ENCODE assay signal across 8 cellular contexts in genomic region chr19:40348961-40349507, GRCh38. TPM values are rescaled to one million over a fixed set of nuclear protein-coding genes. Genes with fewer than 3 reads are reported as not detected.
A peak's percentile ranks its signal among the peaks of the same experiment; 100 is the strongest.
DNase-seq lines count a peak whose midpoint lies in the region; ATAC-seq, FAIRE-seq and TF ChIP-seq lines count a peak whose summit lies in the region.

No MANE protein-coding gene starts in this region.

- in situ Hi-C loops in astrocyte of the cerebellum (cut with HindIII; ENCODE audit: low sequenced_read_pairs) = no loop called here

- H3K9me3 ChIP-seq in A549 (no peaks in the 10 kb centered on the region), ES-I3 (ENCODE audit: control insufficient read depth, insufficient read depth, low read length) (no peaks in the 10 kb centered on the region)

- TF ChIP-seq EP300 in A549 (IDR thresholded peaks at IDR 0.05) = no peak

- no peaks in the 10 kb centered on the region for H3K9me3 Mint-ChIP-seq in stimulated activated naive CD8-positive, alpha-beta T cell treated with anti-CD3 and anti-CD28 coated beads, Interleukin-15, amount 100 ng/mL, for 72 hours

- 5% methylated on average over 17 of the region's 17 CpGs for WGBS in A549 (ENCODE audit: missing lambda C conversion rate)

- H3K4me2 ChIP-seq in A549 = peak overlapping the region; percentile 77

- FAIRE-seq in A549 (lab: Jason Lieb, UNC) = no peak

- POLR2A ChIA-PET in A549 (lab: Yijun Ruan, JAX) = interaction anchor here (0.8 to 1.8 kb wide), 13 partner anchors 12 to 516 kb away, joined by 3 to 19 read pairs (median 7); partner anchors contain the start of genes BLVRB and SERTAD1

- no peaks in the 10 kb centered on the region for H3K36me3 ChIP-seq in ES-I3 (ENCODE audit: insufficient read depth, low read length)

- no peak for TF ChIP-seq POLR2A in A549 (IDR thresholded peaks at IDR 0.05; ENCODE audit: low read length)

- DNase-seq in A549 (ENCODE audit: low read depth in 1 of 2, low spot score in 1 of 2) (peak; percentile 83 to 89), NCI-H510A (lab: John Stamatoyannopoulos, UW) (peak; percentile 8), astrocyte of the cerebellum (ENCODE audit: low read depth) (no peak), iris pigment epithelial cell (ENCODE audit: low read depth) (peak; percentile 42)
- DNase-seq in stimulated activated naive CD8-positive, alpha-beta T cell treated with anti-CD3 and anti-CD28 coated beads, Interleukin-15, amount 100 ng/mL, for 72 hours = no peak
- DNase-seq in stimulated activated naive CD4-positive, alpha-beta T cell treated with Interleukin-2 at 50 U/mL for 16 hours (lab: John Stamatoyannopoulos, UW) = no peak

- H3K4me3 ChIP-seq in A549 = peak overlapping the region; percentile 80
- peak overlapping the region; percentile 93 for H3K4me3 ChIP-seq in astrocyte of the cerebellum (ENCODE audit: low read depth, low read length)

- H3K4me1 ChIP-seq in A549 (peaks cover 8% of the 10 kb centered on the region), ES-I3 (ENCODE audit: insufficient read depth, low read length) (no peaks in the 10 kb centered on the region)

- ATAC-seq in A549 (peak in 1 of 2 experiments; percentile 21; a peak in 2 of 6 replicates), HG03280 (IDR thresholded peaks at IDR 0.05; ENCODE audit: unreplicated experiment) (no peak)
- ATAC-seq in stimulated activated naive CD8-positive, alpha-beta T cell treated with anti-CD3 and anti-CD28 coated beads, Interleukin-15, amount 100 ng/mL, for 72 hours = no peak

- CTCF ChIA-PET in A549 (lab: Yijun Ruan, JAX) = interaction anchor here (1.1 to 3.8 kb wide), 4 partner anchors 13 to 44 kb away, joined by 3 to 24 read pairs (median 5); no protein-coding TSS in a partner anchor

- TF ChIP-seq CTCF in A549 (IDR thresholded peaks at IDR 0.05) (no peak), astrocyte of the cerebellum (IDR thresholded peaks at IDR 0.05; ENCODE audit: low read depth, low read length, missing control alignments) (no peak)

- peak overlapping the region; percentile 75 to 98 for H3K4me3 Mint-ChIP-seq in stimulated activated naive CD8-positive, alpha-beta T cell treated with anti-CD3 and anti-CD28 coated beads, Interleukin-15, amount 100 ng/mL, for 72 hours

- H3K27ac Mint-ChIP-seq in stimulated activated naive CD8-positive, alpha-beta T cell treated with anti-CD3 and anti-CD28 coated beads, Interleukin-15, amount 100 ng/mL, for 72 hours = peak overlapping the region; percentile 87 to 93

- H3K27ac ChIP-seq in A549 = peak overlapping the region; percentile 74 to 81

- peaks cover 20% of the 10 kb centered on the region for H3K4me1 Mint-ChIP-seq in stimulated activated naive CD8-positive, alpha-beta T cell treated with anti-CD3 and anti-CD28 coated beads, Interleukin-15, amount 100 ng/mL, for 72 hours

- TF ChIP-seq RAD21 in A549 (conservative IDR thresholded peaks at IDR 0.05 in 1 of 2, IDR thresholded peaks at IDR 0.05 in 1 of 2) = no peak

- no peaks in the 10 kb centered on the region for H3K27me3 Mint-ChIP-seq in stimulated activated naive CD8-positive, alpha-beta T cell treated with anti-CD3 and anti-CD28 coated beads, Interleukin-15, amount 100 ng/mL, for 72 hours

- peak overlapping the region; percentile 82 for H3K9ac ChIP-seq in ES-I3 (ENCODE audit: low read depth, low read length)

TF ChIP-seq in A549, 52 proteins besides CTCF, POLR2A, EP300 and RAD21 (continues in another document):
- TF ChIP-seq EHF (CRISPR knock-in tag; IDR thresholded peaks at IDR 0.05) (no peak), RARB (CRISPR knock-in tag; IDR thresholded peaks at IDR 0.05) (no peak), GATA3 (IDR thresholded peaks at IDR 0.05; ENCODE audit: borderline replicate concordance) (no peak), KDM5A (IDR thresholded peaks at IDR 0.05) (no peak), FOSB (CRISPR knock-in tag; IDR thresholded peaks at IDR 0.05) (no peak), FOSL2 (IDR thresholded peaks at IDR 0.05) (no peak), FOSL2 (CRISPR knock-in tag; IDR thresholded peaks at IDR 0.05) (peak; percentile 57), CHD4 (IDR thresholded peaks at IDR 0.05; ENCODE audit: borderline replicate concordance) (no peak), CEBPB (IDR thresholded peaks at IDR 0.05) (0 out of 4 replicates have a peak, but pooled peaks of 1 of the 2 experiments have one; percentile 71), ZC3H11A (IDR thresholded peaks at IDR 0.05) (no peak), NPAS2 (CRISPR knock-in tag; IDR thresholded peaks at IDR 0.05; ENCODE audit: borderline replicate concordance) (no peak), HDAC2 (IDR thresholded peaks at IDR 0.05) (no peak), BHLHE40 (IDR thresholded peaks at IDR 0.05; ENCODE audit: low read depth, low read length) (no peak), MYC (IDR thresholded peaks at IDR 0.05; ENCODE audit: borderline replicate concordance, low read length) (no peak), HOXA7 (CRISPR knock-in tag; IDR thresholded peaks at IDR 0.05) (0 out of 2 replicates have a peak, but pooled peaks have one; percentile 44), TFCP2L1 (CRISPR knock-in tag; IDR thresholded peaks at IDR 0.05) (no peak), EHMT2 (IDR thresholded peaks at IDR 0.05; ENCODE audit: low read depth) (no peak), NFE2L2 (conservative IDR thresholded peaks at IDR 0.05; ENCODE audit: low read length) (no peak), BCL3 (IDR thresholded peaks at IDR 0.05) (no peak), ELK1 (IDR thresholded peaks at IDR 0.05; ENCODE audit: low read depth, low read length) (no peak)
- TF ChIP-seq, protein P1, sequence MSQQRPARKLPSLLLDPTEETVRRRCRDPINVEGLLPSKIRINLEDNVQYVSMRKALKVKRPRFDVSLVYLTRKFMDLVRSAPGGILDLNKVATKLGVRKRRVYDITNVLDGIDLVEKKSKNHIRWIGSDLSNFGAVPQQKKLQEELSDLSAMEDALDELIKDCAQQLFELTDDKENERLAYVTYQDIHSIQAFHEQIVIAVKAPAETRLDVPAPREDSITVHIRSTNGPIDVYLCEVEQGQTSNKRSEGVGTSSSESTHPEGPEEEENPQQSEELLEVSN (IDR thresholded peaks at IDR 0.05; ENCODE audit: borderline replicate concordance, low read depth) = no peak

RNA-seq across cellular contexts. Expression of gene PLD3, which starts 0.5 kb away (rescaled TPM):
- 290 and 350 TPM in 2 replicates for polyA plus RNA-seq in A549 (2011; rRNA removed)
- polyA plus RNA-seq in A549 (2012; cell fraction: cytosol; rRNA removed) = 322 and 419 TPM in 2 replicates
- 632 and 811 TPM in 2 replicates for polyA plus RNA-seq in A549 (2012; cell fraction: nucleus; rRNA removed)
- polyA plus RNA-seq in A549 (2017; fragmentation: RNase III; extraction: RNeasy Plus Mini Kit Qiagen cat#74134 plus additional on column Dnase treatment) = 215 to 283 TPM (median 265 TPM) in 3 replicates
- polyA minus RNA-seq in A549 (2011; rRNA and poly(A)+ RNA removed) = 244 and 264 TPM in 2 replicates

RNA-seq across cellular contexts. Expression of gene C19orf47, which starts 0.8 kb away (rescaled TPM):
- polyA plus RNA-seq in A549 (2011; rRNA removed) (32.8 and 39.8 TPM in 2 replicates), A549 (2017; fragmentation: RNase III; extraction: RNeasy Plus Mini Kit Qiagen cat#74134 plus additional on column Dnase treatment) (22.1 to 25.7 TPM (median 25.2 TPM) in 3 replicates)
- 46.5 and 51.8 TPM in 2 replicates for polyA plus RNA-seq in A549 (2012; cell fraction: cytosol; rRNA removed)
- 39.7 and 43.7 TPM in 2 replicates for polyA plus RNA-seq in A549 (2012; cell fraction: nucleus; rRNA removed)
- 57.7 and 65.9 TPM in 2 replicates for polyA minus RNA-seq in A549 (2011; rRNA and poly(A)+ RNA removed)

RNA-seq across cellular contexts. Expression of gene HIPK4, which starts 40.9 kb away (rescaled TPM):
- polyA plus RNA-seq in A549 (2011; rRNA removed) = 0.18 and 0.19 TPM in 2 replicates
- polyA plus RNA-seq in A549 (2012; cell fraction: cytosol; rRNA removed) = 0.34 and 0.51 TPM in 2 replicates
- polyA plus RNA-seq in A549 (2012; cell fraction: nucleus; rRNA removed) = 1.1 TPM in 2 replicates
- polyA plus RNA-seq in A549 (2017; fragmentation: RNase III; extraction: RNeasy Plus Mini Kit Qiagen cat#74134 plus additional on column Dnase treatment) = 0.20 to 0.25 TPM (median 0.24 TPM) in 3 replicates
- 0.19 and 0.37 TPM in 2 replicates for polyA minus RNA-seq in A549 (2011; rRNA and poly(A)+ RNA removed)

Comparison
In these comparisons a context has a peak if more than half of its experiments do, and no peak if none do; other contexts are left out.
1. DNase-seq: peak in A549 (2 of 2), NCI-H510A (single experiment) and iris pigment epithelial cell (single experiment); none in astrocyte of the cerebellum (single experiment), stimulated activated naive CD8-positive, alpha-beta T cell treated with anti-CD3 and anti-CD28 coated beads, Interleukin-15, amount 100 ng/mL, for 72 hours (0 of 2) and stimulated activated naive CD4-positive, alpha-beta T cell treated with Interleukin-2 at 50 U/mL for 16 hours (single experiment).